9 cellular contexts compared by ENCODE assay signal in genomic region chr4:42397635-42398447, GRCh38. TPM values are rescaled to one million over a fixed set of nuclear protein-coding genes. Genes with fewer than 3 reads are reported as not detected.
DNase-seq lines count a peak whose midpoint lies in the region; ATAC-seq lines count a peak whose summit lies in the region.
"Had no signal": no experiment of that assay in that cellular context is flagged by ENCODE, and none has a peak within 500 bp of the region (broad histone marks: within the 10 kb centered on the region; RNA-seq: fewer than 3 reads in every experiment).

No MANE protein-coding gene starts in this region.

- no peaks in the 10 kb centered on the region for H3K9me3 Mint-ChIP-seq in activated naive CD4-positive, alpha-beta T cell treated with anti-CD3 and anti-CD28 coated beads, Interleukin-2, amount 50 U/mL, for 24 hours

- H3K27me3 ChIP-seq in iPS-15b (ENCODE audit: control insufficient read depth, insufficient read depth, low read length) (peaks cover 75% of the 10 kb centered on the region), skeletal muscle satellite cell (ENCODE audit: control insufficient read depth, insufficient read depth, low read length) (peaks cover 71% of the 10 kb centered on the region)

- DNase-seq in COLO668 (lab: John Stamatoyannopoulos, UW; ENCODE audit: unreplicated experiment), result peak; percentile 70
- no peak for DNase-seq in AG20443 (ENCODE audit: low spot score)
- DNase-seq in activated effector memory CD4-positive, alpha-beta T cell treated with Interleukin-2 at 50 U/mL for 16 hours, result no peak

- peaks cover 40% of the 10 kb centered on the region for H3K27me3 Mint-ChIP-seq in activated naive CD4-positive, alpha-beta T cell treated with anti-CD3 and anti-CD28 coated beads, Interleukin-2, amount 50 U/mL, for 24 hours

- H3K4me3 ChIP-seq in iPS-15b (ENCODE audit: low read depth, low read length), result peak overlapping the region; percentile 64
- H3K4me3 ChIP-seq in skeletal muscle satellite cell (ENCODE audit: low read length), result peak overlapping the region; percentile 47
- H3K4me3 ChIP-seq: K562 had no signal

- H3K27ac Mint-ChIP-seq in activated naive CD4-positive, alpha-beta T cell treated with anti-CD3 and anti-CD28 coated beads, Interleukin-2, amount 50 U/mL, for 24 hours, result no peak overlapping the region

- H3K9me3 ChIP-seq in iPS-15b (ENCODE audit: control insufficient read depth, insufficient read depth, low read length) (no peaks in the 10 kb centered on the region), skeletal muscle satellite cell (replicated peaks; ENCODE audit: low read length) (no peaks in the 10 kb centered on the region)

- H3K36me3 ChIP-seq in iPS-15b (ENCODE audit: control insufficient read depth, insufficient read depth, low read length) (no peaks in the 10 kb centered on the region), skeletal muscle satellite cell (ENCODE audit: insufficient read depth, low read length) (no peaks in the 10 kb centered on the region)

- H3K4me1 ChIP-seq in iPS-15b (ENCODE audit: control insufficient read depth, insufficient read depth, low read length) (peaks cover 10% of the 10 kb centered on the region), skeletal muscle satellite cell (ENCODE audit: control insufficient read depth, insufficient read depth, low read length) (peaks cover 7% of the 10 kb centered on the region)

- H3K4me1 Mint-ChIP-seq in activated naive CD4-positive, alpha-beta T cell treated with anti-CD3 and anti-CD28 coated beads, Interleukin-2, amount 50 U/mL, for 24 hours, result peaks cover 25% of the 10 kb centered on the region

- peak overlapping the region; percentile 87 for H3K4me3 Mint-ChIP-seq in activated naive CD4-positive, alpha-beta T cell treated with anti-CD3 and anti-CD28 coated beads, Interleukin-2, amount 50 U/mL, for 24 hours

- ATAC-seq in GM19452 (IDR thresholded peaks at IDR 0.05; ENCODE audit: unreplicated experiment) (peak; percentile 36), HG03571 (IDR thresholded peaks at IDR 0.05; ENCODE audit: unreplicated experiment) (peak; percentile 43)
- ATAC-seq: K562 had no signal

- no peaks in the 10 kb centered on the region for H3K36me3 Mint-ChIP-seq in activated naive CD4-positive, alpha-beta T cell treated with anti-CD3 and anti-CD28 coated beads, Interleukin-2, amount 50 U/mL, for 24 hours

- H3K4me2 ChIP-seq in skeletal muscle satellite cell (ENCODE audit: low read length), result peak overlapping the region; percentile 80

- H3K9ac ChIP-seq in iPS-15b (ENCODE audit: low read depth, low read length), result no peak overlapping the region
- H3K9ac ChIP-seq in skeletal muscle satellite cell (ENCODE audit: low read depth, low read length), result no peak overlapping the region

RNA-seq across cellular contexts. Expression of gene SHISA3, which starts 0.6 kb away (rescaled TPM):
- total RNA-seq in skeletal muscle satellite cell (2012; rRNA removed), result 0.76 and 1.5 TPM in 2 replicates
- total RNA-seq: K562 had no signal
